ENCODE assay signal across 16 cellular contexts in genomic region chr7:103094102-103094501, GRCh38. TPM values are rescaled to one million over a fixed set of nuclear protein-coding genes. Genes with fewer than 3 reads are reported as not detected.
A peak's percentile ranks its signal among the peaks of the same experiment; 100 is the strongest.
DNase-seq lines count a peak whose midpoint lies in the region; ATAC-seq and TF ChIP-seq lines count a peak whose summit lies in the region.
"Had no signal": no experiment of that assay in that cellular context is flagged by ENCODE, and none has a peak within 500 bp of the region (broad histone marks: within the 10 kb centered on the region; RNA-seq: fewer than 3 reads in every experiment).

No MANE protein-coding gene starts in this region.

- H3K36me3 Mint-ChIP-seq in endodermal cell (ENCODE audit: low read depth) = peaks cover 61% of the 10 kb centered on the region
- H3K36me3 Mint-ChIP-seq in activated CD4-positive, alpha-beta T cell treated with anti-CD3 and anti-CD28 coated beads, Interleukin-2, amount 10 ng/mL, durations not matched to agents 24 days and 14 days (ENCODE audit: low read depth) = peaks cover 49% of the 10 kb centered on the region

- H3K9ac ChIP-seq in endodermal cell (ENCODE audit: extremely low read depth, low read length, poor library complexity, severe bottlenecking) = no peak overlapping the region

- peaks cover 4% of the 10 kb centered on the region for H3K9me3 ChIP-seq in endodermal cell (ENCODE audit: control insufficient read depth, low read length)
- no peaks in the 10 kb centered on the region for H3K9me3 ChIP-seq in spleen
- H3K9me3 ChIP-seq: psoas muscle, SJCRH30 had no signal

- peak; percentile 49 for TF ChIP-seq CTCF in endodermal cell (conservative IDR thresholded peaks at IDR 0.05)
- peak in 1 of 11 experiments; percentile 5 for TF ChIP-seq CTCF in spleen (IDR thresholded peaks at IDR 0.05 in 8 of 11, conservative IDR thresholded peaks at IDR 0.05 in 3 of 11)

- H3K9me3 Mint-ChIP-seq in endodermal cell = no peaks in the 10 kb centered on the region
- no peaks in the 10 kb centered on the region for H3K9me3 Mint-ChIP-seq in activated CD4-positive, alpha-beta T cell treated with anti-CD3 and anti-CD28 coated beads, Interleukin-2, amount 10 ng/mL, durations not matched to agents 24 days and 14 days
- H3K9me3 Mint-ChIP-seq: activated B cell treated with CpG ODN at 0.5 μM for 24 hours had no signal

- no peak for TF ChIP-seq POLR2A in spleen (IDR thresholded peaks at IDR 0.05)

- intact Hi-C loops in activated CD4-positive, alpha-beta T cell treated with anti-CD3 and anti-CD28 coated beads, Interleukin-2, amount 10 ng/mL, durations not matched to agents 24 days and 14 days (cut with micrococcal nuclease) = no loop called here
- intact Hi-C loops in spleen (cut with DNase I; ENCODE audit: low total_unique reads) = no loop called here

- peaks cover 65% of the 10 kb centered on the region for H3K36me3 ChIP-seq in endodermal cell (ENCODE audit: control insufficient read depth, insufficient read depth, low read length)
- H3K36me3 ChIP-seq in spleen = peaks cover 0 to 82% (median 20%) of the 10 kb centered on the region in 6 donors

- H3K27me3 ChIP-seq in endodermal cell (ENCODE audit: control insufficient read depth, insufficient read depth, low read length, poor library complexity, severe bottlenecking) = no peaks in the 10 kb centered on the region
- H3K27me3 ChIP-seq in spleen (replicated peaks in 1 of 7) = no peaks in the 10 kb centered on the region
- H3K27me3 ChIP-seq: SJCRH30 had no signal

- H3K4me3 Mint-ChIP-seq in endodermal cell = no peak overlapping the region
- no peak overlapping the region for H3K4me3 Mint-ChIP-seq in activated CD4-positive, alpha-beta T cell treated with anti-CD3 and anti-CD28 coated beads, Interleukin-2, amount 10 ng/mL, durations not matched to agents 24 days and 14 days
- H3K4me3 Mint-ChIP-seq: activated B cell treated with CpG ODN at 0.5 μM for 24 hours; activated naive CD8-positive, alpha-beta T cell had no signal

- DNase-seq in COLO829 (ENCODE audit: low spot score) (peak; percentile 29), NAMALWA (ENCODE audit: low spot score) (peak; percentile 47), endodermal cell (no peak), myocyte (ENCODE audit: low read depth) (peak; percentile 9), spleen (no peak)
- no peak for DNase-seq in activated CD4-positive, alpha-beta T cell treated with anti-CD3 and anti-CD28 coated beads, Interleukin-2, amount 10 ng/mL, durations not matched to agents 24 days and 14 days
- DNase-seq: activated B cell treated with CpG ODN at 0.5 μM for 24 hours; NCI-H1436 treated with DMSO at 0.1 percent for 48 hours; NCI-H748 treated with DMSO at 0.1 percent for 48 hours; psoas muscle; SJCRH30; stimulated activated CD4-positive, alpha-beta T cell treated with anti-CD3 and anti-CD28 coated beads, Interleukin-2, amount 100 ng/mL, for 24 hours had no signal

- H3K4me3 ChIP-seq in endodermal cell (ENCODE audit: low read length) = no peak overlapping the region
- no peak overlapping the region for H3K4me3 ChIP-seq in spleen
- H3K4me3 ChIP-seq: coronary artery, psoas muscle, SJCRH30 had no signal

- H3K27ac ChIP-seq in endodermal cell (ENCODE audit: low read depth, low read length) (no peak overlapping the region), spleen (no peak overlapping the region)
- H3K27ac ChIP-seq: coronary artery, psoas muscle, SJCRH30 had no signal

- H3K4me1 Mint-ChIP-seq in endodermal cell = peaks cover 2% of the 10 kb centered on the region
- no peaks in the 10 kb centered on the region for H3K4me1 Mint-ChIP-seq in activated CD4-positive, alpha-beta T cell treated with anti-CD3 and anti-CD28 coated beads, Interleukin-2, amount 10 ng/mL, durations not matched to agents 24 days and 14 days
- H3K4me1 Mint-ChIP-seq: activated B cell treated with CpG ODN at 0.5 μM for 24 hours had no signal

- H3K27me3 Mint-ChIP-seq in endodermal cell (ENCODE audit: insufficient read depth) = no peaks in the 10 kb centered on the region
- no peaks in the 10 kb centered on the region for H3K27me3 Mint-ChIP-seq in activated CD4-positive, alpha-beta T cell treated with anti-CD3 and anti-CD28 coated beads, Interleukin-2, amount 10 ng/mL, durations not matched to agents 24 days and 14 days
- H3K27me3 Mint-ChIP-seq: activated B cell treated with CpG ODN at 0.5 μM for 24 hours; activated naive CD8-positive, alpha-beta T cell had no signal

- no peaks in the 10 kb centered on the region for H3K4me1 ChIP-seq in endodermal cell (ENCODE audit: control insufficient read depth, insufficient read depth, low read length)
- no peaks in the 10 kb centered on the region for H3K4me1 ChIP-seq in spleen
- H3K4me1 ChIP-seq: psoas muscle, SJCRH30 had no signal

- H3K27ac Mint-ChIP-seq in endodermal cell = no peak overlapping the region
- H3K27ac Mint-ChIP-seq in activated CD4-positive, alpha-beta T cell treated with anti-CD3 and anti-CD28 coated beads, Interleukin-2, amount 10 ng/mL, durations not matched to agents 24 days and 14 days = no peak overlapping the region
- H3K27ac Mint-ChIP-seq: activated naive CD8-positive, alpha-beta T cell had no signal

- ATAC-seq in HG03045 (IDR thresholded peaks at IDR 0.05; ENCODE audit: unreplicated experiment) (no peak), GM21825 (IDR thresholded peaks at IDR 0.05; ENCODE audit: unreplicated experiment) (no peak)
- ATAC-seq: psoas muscle had no signal

- WGBS in endodermal cell (ENCODE audit: insufficient coverage in 1 of 2, insufficient read length in 1 of 2), 2 experiments = 33 to 43% methylated on average over 2 of the region's 3 CpGs
- 47 to 71% (median 51%) methylated on average over 3 of the region's 3 CpGs for WGBS in spleen, 5 donors

RNA-seq across cellular contexts. Expression of gene ARMC10, which starts 19.2 kb away (rescaled TPM):
- total RNA-seq in endodermal cell = 10 to 100 TPM; 46.3 to 48.9 TPM
- polyA plus RNA-seq in endodermal cell (2013, experiment 1 of 2) = 43.8 TPM
- polyA plus RNA-seq in endodermal cell (2013, experiment 2 of 2) = 41.4 TPM
- 42.5 and 46.7 TPM in 2 replicates for total RNA-seq in myocyte
- polyA plus RNA-seq in myocyte (2012) = 32.9 TPM
- 53.4 and 56.5 TPM in 2 replicates for total RNA-seq in activated CD4-positive, alpha-beta T cell treated with anti-CD3 and anti-CD28 coated beads, Interleukin-2, amount 10 ng/mL, durations not matched to agents 24 days and 14 days
- total RNA-seq in spleen = 10 to 100 TPM; 24.3 to 29.8 (median 27.3) TPM
- 10 to 100 TPM; 11.7 to 21.0 (median 17.2) TPM for polyA plus RNA-seq in spleen

RNA-seq across cellular contexts. Expression of gene FBXL13, which starts 19.5 kb away (rescaled TPM):
- total RNA-seq in endodermal cell (1 to 10 TPM; 2.1 to 2.7 TPM), myocyte (0.42 and 0.67 TPM in 2 replicates), spleen (1 to 10 TPM; 1.6 to 6.6 (median 2.7) TPM)
- 1.5 TPM for polyA plus RNA-seq in endodermal cell (2013, experiment 1 of 2)
- polyA plus RNA-seq in endodermal cell (2013, experiment 2 of 2) = 1.4 TPM
- 1.0 TPM for polyA plus RNA-seq in myocyte (2012)
- 0.09 and 0.99 TPM in 2 replicates for total RNA-seq in activated CD4-positive, alpha-beta T cell treated with anti-CD3 and anti-CD28 coated beads, Interleukin-2, amount 10 ng/mL, durations not matched to agents 24 days and 14 days
- polyA plus RNA-seq in spleen = under 1 TPM; 0.09 to 0.20 (median 0.16) TPM

RNA-seq across cellular contexts. Expression of gene NAPEPLD, which starts 54.8 kb away (rescaled TPM):
- 10 to 100 TPM; 13.2 to 14.1 TPM for total RNA-seq in endodermal cell
- 9.9 TPM for polyA plus RNA-seq in endodermal cell (2013, experiment 1 of 2)
- 8.5 TPM for polyA plus RNA-seq in endodermal cell (2013, experiment 2 of 2)
- 8.6 and 10.0 TPM in 2 replicates for total RNA-seq in myocyte
- polyA plus RNA-seq in myocyte (2012) = 6.6 TPM
- 8.8 and 10.1 TPM in 2 replicates for total RNA-seq in activated CD4-positive, alpha-beta T cell treated with anti-CD3 and anti-CD28 coated beads, Interleukin-2, amount 10 ng/mL, durations not matched to agents 24 days and 14 days
- 10 to 100 TPM; 17.1 to 40.4 (median 34.0) TPM for total RNA-seq in spleen
- 1 to 10 TPM; 3.5 to 7.6 (median 4.4) TPM for polyA plus RNA-seq in spleen

Comparison
In these comparisons a context has a peak if more than half of its experiments do, and no peak if none do; other contexts are left out.
1. DNase-seq: peak in COLO829 (single experiment), NAMALWA (single experiment) and myocyte (single experiment); none in endodermal cell (single experiment), activated CD4-positive, alpha-beta T cell treated with anti-CD3 and anti-CD28 coated beads, Interleukin-2, amount 10 ng/mL, durations not matched to agents 24 days and 14 days (single experiment) and spleen (single experiment).